ENCODE assay signal across 18 cellular contexts in the genomic region with DNA sequence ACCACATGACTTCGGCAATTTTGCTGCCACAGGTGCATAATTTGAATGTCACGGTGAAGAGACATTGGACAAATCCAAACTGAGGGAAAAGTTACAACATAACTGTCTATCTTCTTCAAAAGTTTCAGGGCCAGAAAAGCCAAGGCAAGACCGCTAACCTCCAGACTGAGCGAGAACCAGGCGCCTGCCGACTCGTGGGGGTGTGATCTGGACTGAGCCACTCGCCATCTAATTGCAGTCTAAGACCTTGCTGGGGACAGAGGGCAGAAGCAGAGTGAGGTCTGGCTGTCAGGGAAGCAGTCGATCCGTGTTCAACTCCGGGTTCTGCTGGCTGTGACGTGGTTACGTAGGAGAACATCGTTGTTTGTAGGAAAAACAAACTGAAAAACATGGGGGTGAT.
"Had no signal": no experiment of that assay in that cellular context is flagged by ENCODE, and none has a peak within 500 bp of the region (broad histone marks: within the 10 kb centered on the region; RNA-seq: fewer than 3 reads in every experiment).

No MANE protein-coding gene starts in this region.

- H3K9ac ChIP-seq: SK-N-SH had no signal

- H3K4me2 ChIP-seq: SK-N-SH had no signal

- H3K27ac ChIP-seq: RWPE1 had no signal

- DNase-seq: KBM-7, MV-4-11, NCI-H1048, NCI-H1105, NCI-H1417, NCI-H1436 treated with DMSO at 0.1 percent for 48 hours, NCI-H1694, NCI-H187 treated with DMSO at 0.1 percent for 48 hours, NCI-H2029 treated with DMSO at 0.1 percent for 48 hours, NCI-H226, NCI-H446, NCI-H510A, NCI-H524 treated with DMSO at 0.1 percent for 48 hours, NCI-H69, NCI-H774, SHP77, SK-N-SH had no signal

- H3K9me3 ChIP-seq: SK-N-SH had no signal
